ENCODE assay signal across 3 cellular contexts in genomic region chr5:175395430-175395829, GRCh38. TPM values are rescaled to one million over a fixed set of nuclear protein-coding genes. Genes with fewer than 3 reads are reported as not detected.
"Had no signal": no experiment of that assay in that cellular context is flagged by ENCODE, and none has a peak within 500 bp of the region (broad histone marks: within the 10 kb centered on the region; RNA-seq: fewer than 3 reads in every experiment).

No MANE protein-coding gene starts in this region.

RNA-seq across cellular contexts. Expression of gene DRD1, which starts 48.6 kb away (rescaled TPM):
- total RNA-seq: GM23248, H9, HFFc6 had no signal
- polyA plus RNA-seq: GM23248 had no signal
